In the genomic region with DNA sequence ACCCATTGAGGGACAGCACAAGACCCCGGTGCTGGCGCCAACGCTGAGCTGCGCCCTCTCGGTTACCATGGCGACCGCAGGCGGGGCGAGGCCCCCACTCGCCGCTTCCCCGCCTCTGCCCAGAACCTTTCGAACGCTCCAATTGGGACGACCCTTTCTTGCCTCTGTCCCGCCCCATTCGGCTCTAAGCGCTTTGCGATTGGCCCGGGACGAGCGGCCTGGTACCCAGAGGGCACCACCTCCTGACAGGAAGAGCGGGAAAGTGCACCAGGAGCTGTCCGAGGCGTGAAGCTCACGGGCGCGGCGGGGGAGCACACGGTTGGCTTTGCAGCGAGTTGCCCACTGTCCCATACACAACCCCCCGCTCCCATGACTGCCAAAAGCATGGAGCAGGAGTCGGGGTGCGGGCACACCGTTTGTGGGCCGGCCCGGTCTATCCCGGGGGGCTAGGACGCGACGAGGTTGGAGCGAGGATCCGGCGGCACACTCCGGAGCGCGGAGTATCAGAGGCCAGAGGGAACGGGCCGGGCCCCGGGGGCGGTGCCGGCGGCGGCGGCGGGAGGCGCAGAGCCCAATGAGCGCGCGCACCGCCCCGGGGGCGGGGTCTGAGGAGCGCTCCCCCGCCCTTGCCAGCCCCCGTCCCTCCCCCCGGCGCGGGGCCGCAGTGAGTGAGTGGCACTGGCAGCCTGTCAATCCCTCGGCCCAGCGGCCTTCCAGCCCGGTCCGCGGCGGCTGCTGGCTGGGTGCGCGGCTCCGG, we compare ENCODE assay signal across 8 cellular contexts. TPM values are rescaled to one million over a fixed set of nuclear protein-coding genes. Genes with fewer than 3 reads are reported as not detected.
A peak's percentile ranks its signal among the peaks of the same experiment; 100 is the strongest.
DNase-seq lines count a peak whose midpoint lies in the region; ATAC-seq and TF ChIP-seq lines count a peak whose summit lies in the region.

No MANE protein-coding gene starts in this region.

- ATAC-seq in HG02852 (IDR thresholded peaks at IDR 0.05; ENCODE audit: unreplicated experiment) = peak; percentile 74
- peak; percentile 84 to 88 (median 85) for ATAC-seq in T-cell (replicated peaks in 1 of 4)

- POLR2A ChIA-PET in T-cell (lab: Charles Lee) = no interaction called here

- in situ Hi-C loops in GM13976 (cut with MboI; ENCODE audit: low sequenced_read_pairs, unreplicated experiment) = loop anchor here (25.0 kb wide), 1 partner anchor 334 kb away; no protein-coding TSS in a partner anchor

- no peaks in the 10 kb centered on the region for H3K27me3 ChIP-seq in left ventricle myocardium inferior (ENCODE audit: low read depth)

- peak overlapping the region; percentile 77 for H3K4me3 ChIP-seq in left ventricle myocardium inferior

- peak overlapping the region; percentile 81 to 92 for H3K27ac Mint-ChIP-seq in T-cell
- H3K27ac Mint-ChIP-seq in progenitor cell of endocrine pancreas = peak overlapping the region; percentile 95

- H3K27me3 Mint-ChIP-seq in T-cell = no peaks in the 10 kb centered on the region
- peaks cover 13% of the 10 kb centered on the region for H3K27me3 Mint-ChIP-seq in progenitor cell of endocrine pancreas

- peak overlapping the region; percentile 90 for H3K27ac ChIP-seq in left ventricle myocardium inferior (replicated peaks)

- H3K36me3 ChIP-seq in left ventricle myocardium inferior = no peaks in the 10 kb centered on the region

- DNase-seq in GM13976 (ENCODE audit: low spot score) (peak; percentile 95), NCI-H146 (lab: John Stamatoyannopoulos, UW) (peak; percentile 95), T-cell (peak; percentile 82 to 93 (median 88)), amniotic stem cell (lab: John Stamatoyannopoulos, UW) (peak; percentile 71), left ventricle myocardium inferior (peak; percentile 96), progenitor cell of endocrine pancreas (ENCODE audit: low spot score, unreplicated experiment) (peak; percentile 86), ureter (ENCODE audit: low spot score) (peak; percentile 94)

- H3K36me3 Mint-ChIP-seq in T-cell = no peaks in the 10 kb centered on the region
- H3K36me3 Mint-ChIP-seq in progenitor cell of endocrine pancreas (ENCODE audit: insufficient read depth) = no peaks in the 10 kb centered on the region

- H3K9me3 Mint-ChIP-seq in T-cell (no peaks in the 10 kb centered on the region), progenitor cell of endocrine pancreas (ENCODE audit: low read depth) (no peaks in the 10 kb centered on the region)

- H3K4me3 Mint-ChIP-seq in T-cell (peak overlapping the region; percentile 92 to 98 (median 93)), progenitor cell of endocrine pancreas (ENCODE audit: low read depth) (peak overlapping the region; percentile 91)

- peaks cover 24 to 40% (median 25%) of the 10 kb centered on the region in 3 donors for H3K4me1 Mint-ChIP-seq in T-cell
- peaks cover 22% of the 10 kb centered on the region for H3K4me1 Mint-ChIP-seq in progenitor cell of endocrine pancreas (ENCODE audit: low read depth)

- intact Hi-C loops in left ventricle myocardium inferior (cut with micrococcal nuclease) = no loop called here

- H3K4me1 ChIP-seq in left ventricle myocardium inferior = peaks cover 48% of the 10 kb centered on the region

- no peaks in the 10 kb centered on the region for H3K9me3 ChIP-seq in left ventricle myocardium inferior (replicated peaks)

- TF ChIP-seq CTCF in GM13976 (IDR thresholded peaks at IDR 0.05; ENCODE audit: borderline replicate concordance, control extremely low read depth, extremely low read depth, insufficient read depth, missing control alignments) = no peak
- TF ChIP-seq CTCF in left ventricle myocardium inferior (IDR thresholded peaks at IDR 0.05; ENCODE audit: borderline replicate concordance) = no peak
- no peak for TF ChIP-seq CTCF in progenitor cell of endocrine pancreas (IDR thresholded peaks at IDR 0.05; ENCODE audit: unreplicated experiment)

- CTCF ChIA-PET in T-cell (lab: Charles Lee) = interaction anchor here (0.6 to 1.1 kb wide), 2 partner anchors 147 to 547 kb away, joined by 3 to 4 read pairs; no protein-coding TSS in a partner anchor

RNA-seq across cellular contexts. Expression of a gene that starts 1.0 kb away (rescaled TPM):
- total RNA-seq in T-cell (10 to 100 TPM; 12.3 to 30.6 (median 19.0) TPM), left ventricle myocardium inferior (44.2 TPM), progenitor cell of endocrine pancreas (37.7 and 43.3 TPM in 2 replicates), ureter (48.3 TPM)

RNA-seq across cellular contexts. Expression of a gene that starts 39.2 kb away (rescaled TPM):
- total RNA-seq in T-cell (10 to 100 TPM; 50.2 to 60.3 (median 55.6) TPM), left ventricle myocardium inferior (127 TPM), progenitor cell of endocrine pancreas (61.9 and 74.6 TPM in 2 replicates), ureter (80.0 TPM)

Comparison
In these comparisons a context has a peak if more than half of its experiments do, and no peak if none do; other contexts are left out.
1. Peak in every context shown above with its lines: DNase-seq, ATAC-seq, H3K4me3 ChIP-seq and H3K27ac ChIP-seq.